Comparison of ENCODE assay signal across 8 cellular contexts in genomic region chr2:128027801-128028667, GRCh38. TPM values are rescaled to one million over a fixed set of nuclear protein-coding genes. Genes with fewer than 3 reads are reported as not detected.
DNase-seq lines count a peak whose midpoint lies in the region; ATAC-seq and TF ChIP-seq lines count a peak whose summit lies in the region.

Gene SAP130, minus strand, starts transcription at chr2:128028059. Its CDS starts 1,767 bp downstream, at chr2:128026292.

- DNase-seq in GM10266 (ENCODE audit: extremely low spot score) (peak; percentile 98), NCI-H1092 (lab: John Stamatoyannopoulos, UW) (peak; percentile 84), SK-N-SH (peak; percentile 96), germinal center (ENCODE audit: low spot score) (peak; percentile 97), non-pigmented ciliary epithelial cell (ENCODE audit: low read depth) (peak; percentile 48), superior temporal gyrus (ENCODE audit: extremely low spot score) (peak; percentile 93)
- DNase-seq in activated naive CD4-positive, alpha-beta T cell treated with anti-CD3 and anti-CD28 coated beads, Interleukin-2, amount 10 ng/mL, durations not matched to agents 7 days and 5 days, result peak; percentile 99

- 2% methylated on average over 47 of the region's 106 CpGs for WGBS in SK-N-SH (ENCODE audit: low lambda C conversion rate)

- no peaks in the 10 kb centered on the region for H3K36me3 ChIP-seq in SK-N-SH (replicated peaks in 1 of 2; ENCODE audit: control insufficient read depth in 1 of 2, insufficient read depth in 2 of 2, low read length in 1 of 2)

- TF ChIP-seq EP300 in SK-N-SH (IDR thresholded peaks at IDR 0.05; ENCODE audit: borderline replicate concordance in 1 of 2, low read depth in 1 of 2, low read length in 1 of 2), result no peak

- peaks cover 0 to 3% of the 10 kb centered on the region in 2 experiments; a peak in 2 of 4 replicates for H3K4me1 ChIP-seq in SK-N-SH (ENCODE audit: control insufficient read depth in 1 of 2, insufficient read depth in 2 of 2, low read depth in 1 of 2, low read length in 1 of 2)

- no peak for TF ChIP-seq RAD21 in SK-N-SH (IDR thresholded peaks at IDR 0.05; ENCODE audit: low read length)

- peak within 1 kb of the TSS; percentile 89 for H3K9ac ChIP-seq in SK-N-SH

- H3K9me2 ChIP-seq in SK-N-SH, result no peaks in the 10 kb centered on the region

- peak within 1 kb of the TSS; percentile 94 for H3K4me2 ChIP-seq in SK-N-SH

- TF ChIP-seq CTCF in GM10266 (IDR thresholded peaks at IDR 0.05; ENCODE audit: control insufficient read depth, insufficient read depth, low read depth, missing control alignments), result no peak
- TF ChIP-seq CTCF in SK-N-SH (IDR thresholded peaks at IDR 0.05), result peak; percentile 20

- H3K9me3 Mint-ChIP-seq in activated naive CD4-positive, alpha-beta T cell treated with anti-CD3 and anti-CD28 coated beads, Interleukin-2, amount 10 ng/mL, durations not matched to agents 7 days and 5 days, result peaks cover 14% of the 10 kb centered on the region

- H4K20me1 ChIP-seq in SK-N-SH (ENCODE audit: insufficient read depth), result peaks cover 24% of the 10 kb centered on the region

- H3K36me3 Mint-ChIP-seq in activated naive CD4-positive, alpha-beta T cell treated with anti-CD3 and anti-CD28 coated beads, Interleukin-2, amount 10 ng/mL, durations not matched to agents 7 days and 5 days, result peaks cover 4% of the 10 kb centered on the region

- no peaks in the 10 kb centered on the region for H3K27me3 Mint-ChIP-seq in activated naive CD4-positive, alpha-beta T cell treated with anti-CD3 and anti-CD28 coated beads, Interleukin-2, amount 10 ng/mL, durations not matched to agents 7 days and 5 days

- peak within 1 kb of the TSS; percentile 81 to 82 for H3K27ac ChIP-seq in SK-N-SH (ENCODE audit: low read depth in 2 of 2, low read length in 1 of 2)

- POLR2A ChIA-PET in SK-N-SH (lab: Yijun Ruan, JAX), result interaction anchor here (0.6 to 0.8 kb wide), 2 partner anchors 63 to 217 kb away, joined by 3 to 5 read pairs; partner anchors contain the start of gene UGGT1

- CTCF ChIA-PET in SK-N-SH (lab: Yijun Ruan, JAX), result interaction anchor here (1.4 kb wide), 1 partner anchor 12 kb away, joined by 5 read pairs; no protein-coding TSS in a partner anchor
- CTCF ChIA-PET in activated naive CD4-positive, alpha-beta T cell treated with anti-CD3 and anti-CD28 coated beads, Interleukin-2, amount 10 ng/mL, durations not matched to agents 7 days and 5 days (lab: Charles Lee), result no interaction called here

- peaks cover 6% of the 10 kb centered on the region for H3F3A ChIP-seq in SK-N-SH (replicated peaks; ENCODE audit: insufficient read depth)

- H2AFZ ChIP-seq in SK-N-SH (ENCODE audit: low read depth), result peak within 1 kb of the TSS; percentile 99

- no peaks in the 10 kb centered on the region for H3K27me3 ChIP-seq in SK-N-SH (ENCODE audit: insufficient read depth)

- peak within 1 kb of the TSS; percentile 84 to 90 for H3K4me3 ChIP-seq in SK-N-SH (ENCODE audit: low read depth in 2 of 2, low read length in 1 of 2)

- H3K79me2 ChIP-seq in SK-N-SH (ENCODE audit: insufficient read depth), result peaks cover 39% of the 10 kb centered on the region

- ATAC-seq in HG02610 (IDR thresholded peaks at IDR 0.05; ENCODE audit: unreplicated experiment), result peak; percentile 83

- H3K27ac Mint-ChIP-seq in activated naive CD4-positive, alpha-beta T cell treated with anti-CD3 and anti-CD28 coated beads, Interleukin-2, amount 10 ng/mL, durations not matched to agents 7 days and 5 days, result peak within 1 kb of the TSS; percentile 95

- peak within 1 kb of the TSS; percentile 99 for H3K4me3 Mint-ChIP-seq in activated naive CD4-positive, alpha-beta T cell treated with anti-CD3 and anti-CD28 coated beads, Interleukin-2, amount 10 ng/mL, durations not matched to agents 7 days and 5 days

- H3K9me3 ChIP-seq in SK-N-SH, result 0 out of 2 replicates have a peak, but pooled peaks cover 8% of the 10 kb centered on the region

- H3K4me1 Mint-ChIP-seq in activated naive CD4-positive, alpha-beta T cell treated with anti-CD3 and anti-CD28 coated beads, Interleukin-2, amount 10 ng/mL, durations not matched to agents 7 days and 5 days, result peaks cover 25% of the 10 kb centered on the region

TF ChIP-seq in SK-N-SH, 30 proteins besides CTCF, POLR2A, EP300 and RAD21:
- TF ChIP-seq, protein P1, sequence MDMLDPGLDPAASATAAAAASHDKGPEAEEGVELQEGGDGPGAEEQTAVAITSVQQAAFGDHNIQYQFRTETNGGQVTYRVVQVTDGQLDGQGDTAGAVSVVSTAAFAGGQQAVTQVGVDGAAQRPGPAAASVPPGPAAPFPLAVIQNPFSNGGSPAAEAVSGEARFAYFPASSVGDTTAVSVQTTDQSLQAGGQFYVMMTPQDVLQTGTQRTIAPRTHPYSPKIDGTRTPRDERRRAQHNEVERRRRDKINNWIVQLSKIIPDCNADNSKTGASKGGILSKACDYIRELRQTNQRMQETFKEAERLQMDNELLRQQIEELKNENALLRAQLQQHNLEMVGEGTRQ (IDR thresholded peaks at IDR 0.05; ENCODE audit: borderline replicate concordance, low read depth, low read length), result no peak
- TF ChIP-seq PBX3 (IDR thresholded peaks at IDR 0.05) (no peak), FOSL2 (IDR thresholded peaks at IDR 0.05; ENCODE audit: borderline replicate concordance, low read depth) (no peak), POLR2AphosphoS5 (IDR thresholded peaks at IDR 0.05; ENCODE audit: low read depth, low read length) (0 out of 2 replicates have a peak, but pooled peaks have one; percentile 43), MXI1 (IDR thresholded peaks at IDR 0.05; ENCODE audit: low read depth, low read length) (peak; percentile 62; the same call in 1 of the 2 replicates), ELF1 (IDR thresholded peaks at IDR 0.05) (peak; percentile 55), YY1 (IDR thresholded peaks at IDR 0.05; ENCODE audit: low read depth) (peak; percentile 32; the same call in 1 of the 2 replicates), CHD2 (IDR thresholded peaks at IDR 0.05; ENCODE audit: low read length, partially characterized antibody) (peak; percentile 42), REST (IDR thresholded peaks at IDR 0.05; ENCODE audit: low read depth, low read length) (no peak), GABPA (IDR thresholded peaks at IDR 0.05; ENCODE audit: low read depth) (peak; percentile 75), NRF1 (IDR thresholded peaks at IDR 0.05; ENCODE audit: low read depth, low read length) (peak; percentile 16; the same call in 1 of the 2 replicates)
- TF ChIP-seq, protein P2, sequence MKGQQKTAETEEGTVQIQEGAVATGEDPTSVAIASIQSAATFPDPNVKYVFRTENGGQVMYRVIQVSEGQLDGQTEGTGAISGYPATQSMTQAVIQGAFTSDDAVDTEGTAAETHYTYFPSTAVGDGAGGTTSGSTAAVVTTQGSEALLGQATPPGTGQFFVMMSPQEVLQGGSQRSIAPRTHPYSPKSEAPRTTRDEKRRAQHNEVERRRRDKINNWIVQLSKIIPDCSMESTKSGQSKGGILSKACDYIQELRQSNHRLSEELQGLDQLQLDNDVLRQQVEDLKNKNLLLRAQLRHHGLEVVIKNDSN (IDR thresholded peaks at IDR 0.05; ENCODE audit: borderline replicate concordance, low read depth), result no peak
- TF ChIP-seq, protein P3, sequence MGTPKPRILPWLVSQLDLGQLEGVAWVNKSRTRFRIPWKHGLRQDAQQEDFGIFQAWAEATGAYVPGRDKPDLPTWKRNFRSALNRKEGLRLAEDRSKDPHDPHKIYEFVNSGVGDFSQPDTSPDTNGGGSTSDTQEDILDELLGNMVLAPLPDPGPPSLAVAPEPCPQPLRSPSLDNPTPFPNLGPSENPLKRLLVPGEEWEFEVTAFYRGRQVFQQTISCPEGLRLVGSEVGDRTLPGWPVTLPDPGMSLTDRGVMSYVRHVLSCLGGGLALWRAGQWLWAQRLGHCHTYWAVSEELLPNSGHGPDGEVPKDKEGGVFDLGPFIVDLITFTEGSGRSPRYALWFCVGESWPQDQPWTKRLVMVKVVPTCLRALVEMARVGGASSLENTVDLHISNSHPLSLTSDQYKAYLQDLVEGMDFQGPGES (IDR thresholded peaks at IDR 0.05; ENCODE audit: low read depth, low read length), result peak; percentile 19; the same call in 1 of the 2 replicates

RNA-seq across cellular contexts. Expression of gene SAP130, which starts in this region (rescaled TPM):
- 16.6 and 19.0 TPM in 2 replicates for polyA plus RNA-seq in SK-N-SH (2012; rRNA removed)
- 10.4 and 13.4 TPM in 2 replicates for polyA plus RNA-seq in SK-N-SH (2012; cell fraction: cytosol; rRNA removed)
- polyA plus RNA-seq in SK-N-SH (2012; cell fraction: nucleus; rRNA removed), result 16.8 and 25.9 TPM in 2 replicates

Comparison
In these comparisons a context has a peak if more than half of its experiments do, and no peak if none do; other contexts are left out.
1. Peak in every context shown above with its lines: DNase-seq, ATAC-seq, H3K4me3 ChIP-seq and H3K27ac ChIP-seq.
2. DNase-seq: peak in every context shown above with its lines; median percentile 99 in activated naive CD4-positive, alpha-beta T cell treated with anti-CD3 and anti-CD28 coated beads, Interleukin-2, amount 10 ng/mL, durations not matched to agents 7 days and 5 days; 98 in GM10266; 97 in germinal center; 96 in SK-N-SH; 93 in superior temporal gyrus; 84 in NCI-H1092; 48 in non-pigmented ciliary epithelial cell.